In the genomic region with DNA sequence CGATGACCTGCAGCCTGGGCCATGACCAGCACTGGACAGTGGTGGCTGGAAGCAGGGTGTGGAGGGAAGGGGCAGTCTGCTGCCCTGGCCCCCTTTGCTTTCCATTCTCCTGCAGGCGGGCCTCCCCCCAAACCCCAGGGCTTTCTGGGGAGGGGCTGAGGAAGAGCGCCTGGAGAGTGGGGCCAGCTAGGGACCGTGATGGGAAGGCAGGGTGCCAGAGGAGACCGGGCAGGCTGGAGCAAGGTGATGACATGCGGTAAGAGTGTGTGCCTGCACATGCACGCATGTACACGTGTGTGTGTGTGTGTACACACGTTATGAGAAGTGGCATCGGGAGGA, we compare ENCODE assay signal across 1 cellular context.
TF ChIP-seq lines count a peak whose summit lies in the region.

No MANE protein-coding gene starts in this region.

TF ChIP-seq in HepG2, 621 proteins besides CTCF, POLR2A, EP300 and RAD21:
- TF ChIP-seq SP140L (CRISPR knock-in tag; IDR thresholded peaks at IDR 0.05; ENCODE audit: borderline replicate concordance) (no peak), FOXP1 (IDR thresholded peaks at IDR 0.05) (no peak), FOXP1 (CRISPR knock-in tag; IDR thresholded peaks at IDR 0.05) (no peak), MEIS1 (CRISPR knock-in tag; IDR thresholded peaks at IDR 0.05; ENCODE audit: borderline replicate concordance) (no peak), YY1 (IDR thresholded peaks at IDR 0.05; ENCODE audit: insufficient read depth, insufficient replicate concordance, low read depth, low read length) (no peak), NFIC (IDR thresholded peaks at IDR 0.05; ENCODE audit: low read length) (no peak), SOX5 (CRISPR knock-in tag; IDR thresholded peaks at IDR 0.05; ENCODE audit: borderline replicate concordance) (no peak), AGO1 (IDR thresholded peaks at IDR 0.05; ENCODE audit: low read depth, low read length, poor library complexity, severe bottlenecking) (peak; percentile 0), AGO2 (optimal IDR thresholded peaks at IDR 0.05; ENCODE audit: low read depth, low read length) (peak; percentile 58)
- TF ChIP-seq, protein P1, sequence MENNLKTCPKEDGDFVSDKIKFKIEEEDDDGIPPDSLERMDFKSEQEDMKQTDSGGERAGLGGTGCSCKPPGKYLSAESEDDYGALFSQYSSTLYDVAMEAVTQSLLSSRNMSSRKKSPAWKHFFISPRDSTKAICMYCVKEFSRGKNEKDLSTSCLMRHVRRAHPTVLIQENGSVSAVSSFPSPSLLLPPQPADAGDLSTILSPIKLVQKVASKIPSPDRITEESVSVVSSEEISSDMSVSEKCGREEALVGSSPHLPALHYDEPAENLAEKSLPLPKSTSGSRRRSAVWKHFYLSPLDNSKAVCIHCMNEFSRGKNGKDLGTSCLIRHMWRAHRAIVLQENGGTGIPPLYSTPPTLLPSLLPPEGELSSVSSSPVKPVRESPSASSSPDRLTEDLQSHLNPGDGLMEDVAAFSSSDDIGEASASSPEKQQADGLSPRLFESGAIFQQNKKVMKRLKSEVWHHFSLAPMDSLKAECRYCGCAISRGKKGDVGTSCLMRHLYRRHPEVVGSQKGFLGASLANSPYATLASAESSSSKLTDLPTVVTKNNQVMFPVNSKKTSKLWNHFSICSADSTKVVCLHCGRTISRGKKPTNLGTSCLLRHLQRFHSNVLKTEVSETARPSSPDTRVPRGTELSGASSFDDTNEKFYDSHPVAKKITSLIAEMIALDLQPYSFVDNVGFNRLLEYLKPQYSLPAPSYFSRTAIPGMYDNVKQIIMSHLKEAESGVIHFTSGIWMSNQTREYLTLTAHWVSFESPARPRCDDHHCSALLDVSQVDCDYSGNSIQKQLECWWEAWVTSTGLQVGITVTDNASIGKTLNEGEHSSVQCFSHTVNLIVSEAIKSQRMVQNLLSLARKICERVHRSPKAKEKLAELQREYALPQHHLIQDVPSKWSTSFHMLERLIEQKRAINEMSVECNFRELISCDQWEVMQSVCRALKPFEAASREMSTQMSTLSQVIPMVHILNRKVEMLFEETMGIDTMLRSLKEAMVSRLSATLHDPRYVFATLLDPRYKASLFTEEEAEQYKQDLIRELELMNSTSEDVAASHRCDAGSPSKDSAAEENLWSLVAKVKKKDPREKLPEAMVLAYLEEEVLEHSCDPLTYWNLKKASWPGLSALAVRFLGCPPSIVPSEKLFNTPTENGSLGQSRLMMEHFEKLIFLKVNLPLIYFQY (CRISPR knock-in tag; IDR thresholded peaks at IDR 0.05; ENCODE audit: borderline replicate concordance): no peak
- TF ChIP-seq, protein P2, sequence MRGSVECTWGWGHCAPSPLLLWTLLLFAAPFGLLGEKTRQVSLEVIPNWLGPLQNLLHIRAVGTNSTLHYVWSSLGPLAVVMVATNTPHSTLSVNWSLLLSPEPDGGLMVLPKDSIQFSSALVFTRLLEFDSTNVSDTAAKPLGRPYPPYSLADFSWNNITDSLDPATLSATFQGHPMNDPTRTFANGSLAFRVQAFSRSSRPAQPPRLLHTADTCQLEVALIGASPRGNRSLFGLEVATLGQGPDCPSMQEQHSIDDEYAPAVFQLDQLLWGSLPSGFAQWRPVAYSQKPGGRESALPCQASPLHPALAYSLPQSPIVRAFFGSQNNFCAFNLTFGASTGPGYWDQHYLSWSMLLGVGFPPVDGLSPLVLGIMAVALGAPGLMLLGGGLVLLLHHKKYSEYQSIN (CRISPR knock-in tag; IDR thresholded peaks at IDR 0.05; ENCODE audit: borderline replicate concordance): no peak
- TF ChIP-seq, protein P3, sequence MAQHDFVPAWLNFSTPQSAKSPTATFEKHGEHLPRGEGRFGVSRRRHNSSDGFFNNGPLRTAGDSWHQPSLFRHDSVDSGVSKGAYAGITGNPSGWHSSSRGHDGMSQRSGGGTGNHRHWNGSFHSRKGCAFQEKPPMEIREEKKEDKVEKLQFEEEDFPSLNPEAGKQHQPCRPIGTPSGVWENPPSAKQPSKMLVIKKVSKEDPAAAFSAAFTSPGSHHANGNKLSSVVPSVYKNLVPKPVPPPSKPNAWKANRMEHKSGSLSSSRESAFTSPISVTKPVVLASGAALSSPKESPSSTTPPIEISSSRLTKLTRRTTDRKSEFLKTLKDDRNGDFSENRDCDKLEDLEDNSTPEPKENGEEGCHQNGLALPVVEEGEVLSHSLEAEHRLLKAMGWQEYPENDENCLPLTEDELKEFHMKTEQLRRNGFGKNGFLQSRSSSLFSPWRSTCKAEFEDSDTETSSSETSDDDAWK (CRISPR knock-in tag; IDR thresholded peaks at IDR 0.05): no peak
TF ChIP-seq in HepG2: peak in this region for 2.
